In the genomic region with DNA sequence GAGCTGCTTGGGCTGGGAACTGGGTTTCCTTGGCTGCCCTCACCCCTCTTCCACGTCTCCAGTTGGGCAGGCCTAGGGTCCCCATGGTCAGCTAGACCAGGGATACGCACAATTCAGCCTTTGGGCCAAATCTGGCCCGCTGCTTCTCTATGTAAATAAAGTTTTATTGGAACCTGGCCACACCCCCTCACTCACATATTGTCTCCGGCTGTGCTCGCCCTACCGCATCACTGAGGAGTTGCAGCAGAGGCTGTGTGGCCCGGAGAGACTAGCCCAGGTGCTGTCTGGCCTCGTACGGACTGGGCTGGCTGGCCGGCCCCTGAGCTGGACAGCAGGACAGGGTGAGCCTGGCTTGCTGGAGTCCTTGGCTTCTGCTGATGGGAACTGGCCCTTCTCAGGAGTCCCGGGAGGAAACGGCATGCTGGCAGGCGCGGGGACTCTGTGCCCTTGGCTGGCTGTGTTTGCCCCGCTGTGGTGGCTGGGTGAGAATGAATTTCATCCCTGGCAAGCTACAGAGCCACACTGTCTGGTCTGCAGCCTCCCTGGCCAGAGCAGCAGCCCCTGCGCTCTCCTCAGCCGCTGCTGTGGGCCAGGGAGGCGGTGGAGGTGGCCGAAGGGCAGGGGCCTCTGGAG, we compare ENCODE assay signal across 21 cellular contexts.
DNase-seq lines count a peak whose midpoint lies in the region; ATAC-seq and TF ChIP-seq lines count a peak whose summit lies in the region.
"Had no signal": no experiment of that assay in that cellular context is flagged by ENCODE, and none has a peak within 500 bp of the region (broad histone marks: within the 10 kb centered on the region; RNA-seq: fewer than 3 reads in every experiment).

No MANE protein-coding gene starts in this region.

- H3K4ac ChIP-seq in H9 (ENCODE audit: low read depth, low read length) = no peak overlapping the region

- no peak overlapping the region; a peak in 1 of 7 replicates for H3K27ac Mint-ChIP-seq in H9
- H3K27ac Mint-ChIP-seq: CD4-positive, alpha-beta memory T cell had no signal

- no peak overlapping the region for H2AK5ac ChIP-seq in H9 (ENCODE audit: insufficient read length, low read length)

- no peaks in the 10 kb centered on the region for H4K20me1 ChIP-seq in H9 (ENCODE audit: control insufficient read depth, insufficient read depth, insufficient read length)

- no peaks in the 10 kb centered on the region for H3K9me3 Mint-ChIP-seq in H9

- H3K56ac ChIP-seq in H9 (ENCODE audit: insufficient read length, low read depth, low read length) = no peak overlapping the region

- no peak overlapping the region for H2BK120ac ChIP-seq in H9 (ENCODE audit: low read depth, low read length, poor library complexity, severe bottlenecking)

- no CpG with 5 or more reads among the region's 19 CpGs for WGBS in H9 (ENCODE audit: extremely low coverage, insufficient read length, low lambda C conversion rate)
- WGBS in prostate gland = 73% methylated on average over 15 of the region's 19 CpGs

- H4K91ac ChIP-seq in H9 (ENCODE audit: insufficient read length, low read depth, low read length) = no peak overlapping the region

- H3K36me3 Mint-ChIP-seq in H9 (ENCODE audit: insufficient read depth in 1 of 3, low read depth in 3 of 3) = no peaks in the 10 kb centered on the region
- H3K36me3 Mint-ChIP-seq: CD4-positive, alpha-beta memory T cell had no signal

- H3K14ac ChIP-seq in H9 (ENCODE audit: insufficient read depth, low read length) = peak overlapping the region; percentile 63

- H2BK15ac ChIP-seq in H9 (ENCODE audit: low read depth, low read length) = no peak overlapping the region

- H3K23ac ChIP-seq in H9 (ENCODE audit: insufficient read length, low read depth, low read length) = no peak overlapping the region

- DNase-seq in H9 = no peak
- DNase-seq in NCI-H69 (lab: John Stamatoyannopoulos, UW) = peak; percentile 29
- DNase-seq in cerebellum (ENCODE audit: low spot score) = peak; percentile 51
- DNase-seq in SIG-M5 treated with dmso at 0.1 percent for 504 hours (lab: John Stamatoyannopoulos, UW; ENCODE audit: unreplicated experiment) = no peak
- DNase-seq in activated CD4-positive, CD25-positive, alpha-beta regulatory T cell treated with anti-CD3 and anti-CD28 coated beads, Interleukin-2, amount 50 U/mL, for 72 hours = no peak
- no peak for DNase-seq in prostate gland (ENCODE audit: low spot score)
- DNase-seq: CD4-positive, alpha-beta memory T cell; DMS 273 treated with DMSO at 0.1 percent for 48 hours; DMS79 treated with DMSO at 0.1 percent for 48 hours; GOT3; KG1; NCI-H1105 treated with DMSO at 0.1 percent for 48 hours; NCI-H1694; NCI-H2081; NCI-H2171; NCI-H345; PC-9; SJCRH30 had no signal

- no peak overlapping the region for H2AFZ ChIP-seq in H9 (ENCODE audit: low read length)
- H2AFZ ChIP-seq: PC-9 had no signal

- peaks cover 2% of the 10 kb centered on the region; the same call in 1 of the 2 replicates for H3K27me3 Mint-ChIP-seq in H9 (ENCODE audit: low read depth)

- no peak overlapping the region for H3K9ac ChIP-seq in H9 (ENCODE audit: extremely low read depth, insufficient read length, low read length)
- H3K9ac ChIP-seq: BLaER1 treated with 17β-estradiol and CSF1 and Interleukin-3, amounts not matched to agents 10 nM and 100 nM had no signal

- no peaks in the 10 kb centered on the region for H3K79me1 ChIP-seq in H9 (ENCODE audit: insufficient read depth, low read depth, low read length, poor library complexity, severe bottlenecking)

- no peak overlapping the region for H4K5ac ChIP-seq in H9 (ENCODE audit: insufficient read length, low read depth, low read length)

- intact Hi-C loops in prostate gland (cut with DNase I) = no loop called here

- H3T11ph ChIP-seq in H9 (ENCODE audit: low read length) = no peak overlapping the region

- H2BK20ac ChIP-seq in H9 (ENCODE audit: low read depth, low read length, poor library complexity, severe bottlenecking) = no peak overlapping the region

- peaks cover 17 to 28% of the 10 kb centered on the region in 2 experiments for H3K4me1 Mint-ChIP-seq in H9

- H3K4me3 Mint-ChIP-seq in H9 = no peak overlapping the region
- H3K4me3 Mint-ChIP-seq: CD4-positive, alpha-beta memory T cell had no signal

- H3K27ac ChIP-seq in H9 (ENCODE audit: insufficient read length, low read depth, low read length) = no peak overlapping the region
- no peak overlapping the region for H3K27ac ChIP-seq in prostate gland
- H3K27ac ChIP-seq: BLaER1 treated with 17β-estradiol and CSF1 and Interleukin-3, amounts not matched to agents 10 nM and 100 nM; PC-9; SJCRH30 had no signal

- no peak overlapping the region for H2BK12ac ChIP-seq in H9 (ENCODE audit: insufficient read length, low read depth, low read length)

- no peak for ATAC-seq in HG02840 (IDR thresholded peaks at IDR 0.05; ENCODE audit: low FRiP score, unreplicated experiment)

- H3K23me2 ChIP-seq in H9 (ENCODE audit: insufficient read length, low read depth, low read length, poor library complexity, severe bottlenecking) = no peaks in the 10 kb centered on the region

- H3K9me3 ChIP-seq in H9 (ENCODE audit: control insufficient read depth, low read depth, low read length) = no peaks in the 10 kb centered on the region
- no peaks in the 10 kb centered on the region for H3K9me3 ChIP-seq in prostate gland
- H3K9me3 ChIP-seq: BLaER1 treated with 17β-estradiol and CSF1 and Interleukin-3, amounts not matched to agents 10 nM and 100 nM; Caco-2; SJCRH30 had no signal

- H3K79me2 ChIP-seq in H9 (ENCODE audit: insufficient read depth, low read length) = no peaks in the 10 kb centered on the region

- H3K27me3 ChIP-seq in H9 (ENCODE audit: insufficient read depth, low read length) (no peaks in the 10 kb centered on the region), prostate gland (replicated peaks; ENCODE audit: insufficient read depth) (peaks cover 4% of the 10 kb centered on the region)
- H3K27me3 ChIP-seq: BLaER1 treated with 17β-estradiol and CSF1 and Interleukin-3, amounts not matched to agents 10 nM and 100 nM had no signal

- no peaks in the 10 kb centered on the region for H3K36me3 ChIP-seq in prostate gland
- H3K36me3 ChIP-seq: BLaER1 treated with 17β-estradiol and CSF1 and Interleukin-3, amounts not matched to agents 10 nM and 100 nM; SJCRH30 had no signal

- H3K4me3 ChIP-seq in prostate gland = no peak overlapping the region
- H3K4me3 ChIP-seq: BLaER1 treated with 17β-estradiol and CSF1 and Interleukin-3, amounts not matched to agents 10 nM and 100 nM; PC-9; SJCRH30 had no signal

- H3K4me2 ChIP-seq in H9 (ENCODE audit: insufficient read depth, insufficient read length, low read length) = no peak overlapping the region
- H3K4me2 ChIP-seq: PC-9 had no signal

- H3K4me1 ChIP-seq in H9 (ENCODE audit: insufficient read depth, low read length) (no peaks in the 10 kb centered on the region), prostate gland (replicated peaks) (no peaks in the 10 kb centered on the region)
- H3K4me1 ChIP-seq: Caco-2, SJCRH30 had no signal

- H4K8ac ChIP-seq in H9 (replicated peaks; ENCODE audit: insufficient read length, low read depth, low read length) = no peak overlapping the region

- H3K18ac ChIP-seq in H9 (ENCODE audit: insufficient read length, low read depth, low read length) = peak overlapping the region; percentile 21

- H2BK5ac ChIP-seq in H9 (ENCODE audit: insufficient read length, low read length) = no peak overlapping the region

- TF ChIP-seq POLR2A in prostate gland (IDR thresholded peaks at IDR 0.05) = no peak

- TF ChIP-seq CTCF in H9 (conservative IDR thresholded peaks at IDR 0.05) (no peak), prostate gland (IDR thresholded peaks at IDR 0.05) (no peak)

Comparison
In these comparisons a context has a peak if more than half of its experiments do, and no peak if none do; other contexts are left out.
1. DNase-seq: peak in NCI-H69 (single experiment) and cerebellum (single experiment); none in H9 (single experiment), SIG-M5 treated with dmso at 0.1 percent for 504 hours (single experiment), activated CD4-positive, CD25-positive, alpha-beta regulatory T cell treated with anti-CD3 and anti-CD28 coated beads, Interleukin-2, amount 50 U/mL, for 72 hours (single experiment) and prostate gland (single experiment).